Comparison of ENCODE assay signal across 1 cellular context in the genomic region with DNA sequence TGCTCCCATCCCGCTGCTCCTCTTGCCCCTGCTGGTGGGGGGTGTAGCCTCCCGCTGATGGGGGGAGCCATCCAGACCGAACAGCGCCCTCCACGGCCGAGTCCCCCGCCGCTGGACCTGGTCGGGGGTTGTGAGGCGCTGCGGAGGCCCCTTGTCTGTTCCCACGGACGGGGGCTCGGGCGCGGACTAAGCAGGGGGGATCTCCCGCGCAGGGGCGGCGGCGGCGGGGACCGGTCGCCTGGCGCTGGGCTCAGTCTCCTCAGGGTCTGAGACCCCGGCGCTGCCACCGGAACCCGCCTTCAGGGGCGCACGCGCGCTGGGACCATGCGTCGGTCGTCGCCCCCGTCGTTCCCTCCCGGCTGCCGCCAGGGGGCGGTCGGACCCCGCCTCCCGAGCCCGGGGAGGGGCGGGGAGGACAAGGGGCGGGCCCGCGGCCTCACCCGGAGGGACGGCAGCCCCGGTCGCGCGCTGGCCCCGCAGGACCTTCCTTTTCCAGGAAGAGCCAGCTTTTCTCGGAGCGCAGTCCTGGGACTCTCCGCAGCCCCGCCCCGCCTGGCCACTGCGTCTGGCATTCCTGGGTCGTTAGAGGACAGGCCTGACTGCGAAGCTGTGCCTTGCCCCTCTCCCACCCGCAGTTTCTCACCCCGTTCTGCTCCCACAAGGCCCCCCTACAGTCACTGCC.
TF ChIP-seq lines count a peak whose summit lies in the region.

No MANE protein-coding gene starts in this region.

TF ChIP-seq in K562, 482 proteins besides CTCF, POLR2A, EP300 and RAD21 (continued from another document):
- TF ChIP-seq, protein P1, sequence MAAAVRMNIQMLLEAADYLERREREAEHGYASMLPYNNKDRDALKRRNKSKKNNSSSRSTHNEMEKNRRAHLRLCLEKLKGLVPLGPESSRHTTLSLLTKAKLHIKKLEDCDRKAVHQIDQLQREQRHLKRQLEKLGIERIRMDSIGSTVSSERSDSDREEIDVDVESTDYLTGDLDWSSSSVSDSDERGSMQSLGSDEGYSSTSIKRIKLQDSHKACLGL (CRISPR knock-in tag; IDR thresholded peaks at IDR 0.05; ENCODE audit: borderline replicate concordance, poor library complexity, severe bottlenecking), result no peak
- TF ChIP-seq, protein P2, sequence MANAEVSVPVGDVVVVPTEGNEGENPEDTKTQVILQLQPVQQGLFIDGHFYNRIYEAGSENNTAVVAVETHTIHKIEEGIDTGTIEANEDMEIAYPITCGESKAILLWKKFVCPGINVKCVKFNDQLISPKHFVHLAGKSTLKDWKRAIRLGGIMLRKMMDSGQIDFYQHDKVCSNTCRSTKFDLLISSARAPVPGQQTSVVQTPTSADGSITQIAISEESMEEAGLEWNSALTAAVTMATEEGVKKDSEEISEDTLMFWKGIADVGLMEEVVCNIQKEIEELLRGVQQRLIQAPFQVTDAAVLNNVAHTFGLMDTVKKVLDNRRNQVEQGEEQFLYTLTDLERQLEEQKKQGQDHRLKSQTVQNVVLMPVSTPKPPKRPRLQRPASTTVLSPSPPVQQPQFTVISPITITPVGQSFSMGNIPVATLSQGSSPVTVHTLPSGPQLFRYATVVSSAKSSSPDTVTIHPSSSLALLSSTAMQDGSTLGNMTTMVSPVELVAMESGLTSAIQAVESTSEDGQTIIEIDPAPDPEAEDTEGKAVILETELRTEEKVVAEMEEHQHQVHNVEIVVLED (CRISPR knock-in tag; IDR thresholded peaks at IDR 0.05), result no peak
- TF ChIP-seq, protein P3, sequence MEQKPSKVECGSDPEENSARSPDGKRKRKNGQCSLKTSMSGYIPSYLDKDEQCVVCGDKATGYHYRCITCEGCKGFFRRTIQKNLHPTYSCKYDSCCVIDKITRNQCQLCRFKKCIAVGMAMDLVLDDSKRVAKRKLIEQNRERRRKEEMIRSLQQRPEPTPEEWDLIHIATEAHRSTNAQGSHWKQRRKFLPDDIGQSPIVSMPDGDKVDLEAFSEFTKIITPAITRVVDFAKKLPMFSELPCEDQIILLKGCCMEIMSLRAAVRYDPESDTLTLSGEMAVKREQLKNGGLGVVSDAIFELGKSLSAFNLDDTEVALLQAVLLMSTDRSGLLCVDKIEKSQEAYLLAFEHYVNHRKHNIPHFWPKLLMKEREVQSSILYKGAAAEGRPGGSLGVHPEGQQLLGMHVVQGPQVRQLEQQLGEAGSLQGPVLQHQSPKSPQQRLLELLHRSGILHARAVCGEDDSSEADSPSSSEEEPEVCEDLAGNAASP (IDR thresholded peaks at IDR 0.05), result no peak
- TF ChIP-seq RBM17 (IDR thresholded peaks at IDR 0.05; ENCODE audit: borderline replicate concordance, low read depth, low read length) (no peak), LCOR (CRISPR knock-in tag; IDR thresholded peaks at IDR 0.05) (peak; percentile 35; the same call in 1 of the 2 replicates), NBN (IDR thresholded peaks at IDR 0.05; ENCODE audit: low read depth) (no peak), NEUROD1 (IDR thresholded peaks at IDR 0.05; ENCODE audit: borderline replicate concordance, low read depth, low read length, partially characterized antibody) (peak; percentile 37), NR3C1 (CRISPR knock-in tag; IDR thresholded peaks at IDR 0.05) (peak; percentile 47; the same call in 1 of the 2 replicates), KDM2B (CRISPR knock-in tag; IDR thresholded peaks at IDR 0.05) (peak; percentile 64; the same call in 1 of the 2 replicates), SAFB2 (IDR thresholded peaks at IDR 0.05; ENCODE audit: borderline replicate concordance, low read depth, low read length, severe bottlenecking) (no peak), TOE1 (IDR thresholded peaks at IDR 0.05; ENCODE audit: borderline replicate concordance) (0 out of 2 replicates have a peak, but pooled peaks have one; percentile 8), TOE1 (CRISPR knock-in tag; IDR thresholded peaks at IDR 0.05; ENCODE audit: borderline replicate concordance, low read depth) (no peak), RFX5 (IDR thresholded peaks at IDR 0.05; ENCODE audit: low read depth, low read length) (no peak), HIVEP1 (CRISPR knock-in tag; IDR thresholded peaks at IDR 0.05) (no peak), GATAD2B (IDR thresholded peaks at IDR 0.05; ENCODE audit: borderline replicate concordance) (peak; percentile 90; the same call in 1 of the 2 replicates), KDM1A (IDR thresholded peaks at IDR 0.05) (no peak)
TF ChIP-seq in K562: peak in this region for 96.
